Comparison of ENCODE assay signal across 1 cellular context in the genomic region with DNA sequence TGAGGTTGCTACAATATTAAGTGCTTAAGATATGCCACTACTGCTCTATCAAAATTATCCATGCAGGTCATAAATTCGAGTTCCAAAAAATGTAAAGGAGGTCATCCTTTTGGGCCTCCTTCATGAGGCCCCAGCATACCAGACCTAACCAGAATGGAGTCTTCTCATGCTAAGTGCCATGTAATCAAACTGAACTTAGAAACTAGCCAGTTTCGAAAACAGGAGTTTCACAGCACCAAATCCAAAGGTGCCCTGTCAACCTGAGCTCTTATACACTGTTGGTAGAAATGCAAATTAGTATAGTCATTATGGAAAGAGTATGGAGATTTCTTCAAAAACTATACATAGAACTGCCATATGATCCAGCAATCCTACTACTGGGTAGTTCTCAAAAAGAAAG.
TF ChIP-seq lines count a peak whose summit lies in the region.

No MANE protein-coding gene starts in this region.

TF ChIP-seq in GM23338, 12 proteins besides CTCF, POLR2A, EP300 and RAD21 (continued from another document):
- TF ChIP-seq ZNF462 (CRISPR knock-in tag; IDR thresholded peaks at IDR 0.05) (no peak), POLR2AphosphoS5 (IDR thresholded peaks at IDR 0.05; ENCODE audit: low read depth) (no peak)
